ENCODE assay signal across 8 cellular contexts in genomic region chr16:30997000-30997886, GRCh38. TPM values are rescaled to one million over a fixed set of nuclear protein-coding genes. Genes with fewer than 3 reads are reported as not detected.
A peak's percentile ranks its signal among the peaks of the same experiment; 100 is the strongest.
DNase-seq lines count a peak whose midpoint lies in the region; ATAC-seq and TF ChIP-seq lines count a peak whose summit lies in the region.

No MANE protein-coding gene starts in this region.

- TF ChIP-seq CTCF in SU-DHL-6 (IDR thresholded peaks at IDR 0.05; ENCODE audit: insufficient read depth, low read length, poor library complexity, severe bottlenecking), result no peak

- ATAC-seq in GM19452 (IDR thresholded peaks at IDR 0.05; ENCODE audit: unreplicated experiment) (peak; percentile 76), left ventricle myocardium superior (peak; percentile 97), sciatic nerve (peak; percentile 95)

- H3K79me2 ChIP-seq in SU-DHL-6 (ENCODE audit: insufficient read depth, low read length), result no peaks in the 10 kb centered on the region

- peak overlapping the region; percentile 42 for H3K4me2 ChIP-seq in SU-DHL-6 (ENCODE audit: low read depth, low read length, poor library complexity, severe bottlenecking)

- no peaks in the 10 kb centered on the region for H3K9me2 ChIP-seq in SU-DHL-6 (replicated peaks; ENCODE audit: insufficient read depth, low read length)

- intact Hi-C loops in left ventricle myocardium superior (cut with micrococcal nuclease) (no loop called here), sciatic nerve (cut with DNase I) (no loop called here)

- H3F3A ChIP-seq in SU-DHL-6 (ENCODE audit: insufficient read depth), result no peaks in the 10 kb centered on the region

- no peak overlapping the region for H2AFZ ChIP-seq in SU-DHL-6 (ENCODE audit: low read depth, low read length, severe bottlenecking)

- no peaks in the 10 kb centered on the region for H3K36me3 ChIP-seq in SU-DHL-6 (ENCODE audit: low read length)

- no peak overlapping the region for H3K9ac ChIP-seq in SU-DHL-6 (ENCODE audit: low read length)

- H3K9me3 ChIP-seq in SU-DHL-6 (ENCODE audit: insufficient read depth, low read length), result no peaks in the 10 kb centered on the region

- H4K20me1 ChIP-seq in SU-DHL-6 (ENCODE audit: low read depth, low read length), result no peaks in the 10 kb centered on the region

- DNase-seq in C1 segment of cervical spinal cord (lab: John Stamatoyannopoulos, UW), result peak in 8 of 14 donors; percentile 19 to 51 (median 38)
- peak; percentile 63 for DNase-seq in HT1080 (ENCODE audit: low read depth)
- peak; percentile 68 for DNase-seq in activated naive CD8-positive, alpha-beta T cell treated with anti-CD3 and anti-CD28 coated beads, Interleukin-2, amount 50 U/mL, for 16 hours (ENCODE audit: low read depth, low spot score)
- DNase-seq in left ventricle myocardium superior, result peak; percentile 90
- DNase-seq in sciatic nerve (ENCODE audit: low spot score), result peak; percentile 90
- DNase-seq in NCI-H2107 treated with DMSO at 0.1 percent for 48 hours (lab: John Stamatoyannopoulos, UW; ENCODE audit: unreplicated experiment), result no peak

- no peak overlapping the region for H3K27ac ChIP-seq in SU-DHL-6 (ENCODE audit: low read depth, low read length)

- H3K4me3 ChIP-seq in SU-DHL-6 (ENCODE audit: insufficient read depth, low read length, poor library complexity, severe bottlenecking), result no peak overlapping the region

- H3K27me3 ChIP-seq in SU-DHL-6 (ENCODE audit: low read length), result no peaks in the 10 kb centered on the region

RNA-seq across cellular contexts. Expression of gene HSD3B7, which starts 12.2 kb away (rescaled TPM):
- 7.3 and 8.9 TPM in 2 replicates for total RNA-seq in HT1080 (2014; rRNA removed; shearing (Covaris generic))
- 7.7 and 8.5 TPM in 2 replicates for polyA plus RNA-seq in HT1080 (2015; cell fraction: cytosol; rRNA removed)
- 13.9 and 14.6 TPM in 2 replicates for polyA plus RNA-seq in HT1080 (2015; cell fraction: nucleus; rRNA removed)
- 7.4 TPM for total RNA-seq in left ventricle myocardium superior
- total RNA-seq in sciatic nerve, result 16.3 TPM

RNA-seq across cellular contexts. Expression of gene STX1B, which starts 13.2 kb away (rescaled TPM):
- 1.0 and 2.1 TPM in 2 replicates for total RNA-seq in HT1080 (2014; rRNA removed; shearing (Covaris generic))
- polyA plus RNA-seq in HT1080 (2015; cell fraction: cytosol; rRNA removed), result 0.27 and 0.43 TPM in 2 replicates
- polyA plus RNA-seq in HT1080 (2015; cell fraction: nucleus; rRNA removed), result 4.4 and 4.6 TPM in 2 replicates
- 0.40 TPM for total RNA-seq in left ventricle myocardium superior
- 2.1 TPM for total RNA-seq in sciatic nerve

RNA-seq across cellular contexts. Expression of gene STX4, which starts 36.1 kb away (rescaled TPM):
- total RNA-seq in HT1080 (2014; rRNA removed; shearing (Covaris generic)), result 37.9 and 43.7 TPM in 2 replicates
- polyA plus RNA-seq in HT1080 (2015; cell fraction: cytosol; rRNA removed), result 24.5 and 36.0 TPM in 2 replicates
- 58.5 and 79.6 TPM in 2 replicates for polyA plus RNA-seq in HT1080 (2015; cell fraction: nucleus; rRNA removed)
- total RNA-seq in left ventricle myocardium superior, result 42.4 TPM
- 93.5 TPM for total RNA-seq in sciatic nerve

RNA-seq across cellular contexts. Expression of gene SETD1A, which starts 39.7 kb away (rescaled TPM):
- total RNA-seq in HT1080 (2014; rRNA removed; shearing (Covaris generic)), result 3.1 and 5.3 TPM in 2 replicates
- polyA plus RNA-seq in HT1080 (2015; cell fraction: cytosol; rRNA removed), result 11.8 and 13.1 TPM in 2 replicates
- 20.6 and 26.3 TPM in 2 replicates for polyA plus RNA-seq in HT1080 (2015; cell fraction: nucleus; rRNA removed)
- total RNA-seq in left ventricle myocardium superior (11.0 TPM), sciatic nerve (17.8 TPM)

RNA-seq across cellular contexts. Expression of gene ORAI3, which starts 48.4 kb away (rescaled TPM):
- total RNA-seq in HT1080 (2014; rRNA removed; shearing (Covaris generic)), result 9.4 and 10.5 TPM in 2 replicates
- 35.6 and 40.4 TPM in 2 replicates for polyA plus RNA-seq in HT1080 (2015; cell fraction: cytosol; rRNA removed)
- polyA plus RNA-seq in HT1080 (2015; cell fraction: nucleus; rRNA removed), result 33.7 TPM in 2 replicates
- 10.8 TPM for total RNA-seq in left ventricle myocardium superior
- 21.8 TPM for total RNA-seq in sciatic nerve
